In genomic region chr1:161172349-161172748, GRCh38 we compare ENCODE assay signal across 13 cellular contexts. TPM values are rescaled to one million over a fixed set of nuclear protein-coding genes. Genes with fewer than 3 reads are reported as not detected.
DNase-seq lines count a peak whose midpoint lies in the region; ATAC-seq and TF ChIP-seq lines count a peak whose summit lies in the region.
"Had no signal": no experiment of that assay in that cellular context is flagged by ENCODE, and none has a peak within 500 bp of the region (broad histone marks: within the 10 kb centered on the region; RNA-seq: fewer than 3 reads in every experiment).

No MANE protein-coding gene starts in this region.

- peak overlapping the region; percentile 52 for H3K27ac Mint-ChIP-seq in stimulated activated naive CD8-positive, alpha-beta T cell treated with anti-CD3 and anti-CD28 coated beads, Interleukin-15, Interleukin-2, amounts not matched to agents 100 ng/mL and 50 ng/mL, for 24 hours

- no peak overlapping the region for H2AFZ ChIP-seq in osteoblast (ENCODE audit: low read length)

- H3K27ac ChIP-seq in brain microvascular endothelial cell (peak overlapping the region; percentile 84), osteoblast (ENCODE audit: low read depth, low read length) (peak overlapping the region; percentile 92)
- H3K27ac ChIP-seq: WERI-Rb-1 had no signal

- H3K27me3 ChIP-seq in brain microvascular endothelial cell (replicated peaks) = no peaks in the 10 kb centered on the region
- H3K27me3 ChIP-seq in osteoblast (ENCODE audit: insufficient read depth, low read length) = no peaks in the 10 kb centered on the region

- H3K4me3 ChIP-seq in brain microvascular endothelial cell (ENCODE audit: low read depth, low read length) = no peak overlapping the region
- no peak overlapping the region for H3K4me3 ChIP-seq in osteoblast (ENCODE audit: insufficient read depth, low read length)

- no peak overlapping the region for H3K4me3 Mint-ChIP-seq in stimulated activated naive CD8-positive, alpha-beta T cell treated with anti-CD3 and anti-CD28 coated beads, Interleukin-15, Interleukin-2, amounts not matched to agents 100 ng/mL and 50 ng/mL, for 24 hours

- H3K9me3 Mint-ChIP-seq in stimulated activated naive CD8-positive, alpha-beta T cell treated with anti-CD3 and anti-CD28 coated beads, Interleukin-15, Interleukin-2, amounts not matched to agents 100 ng/mL and 50 ng/mL, for 24 hours = no peaks in the 10 kb centered on the region

- H3K36me3 ChIP-seq in brain microvascular endothelial cell (replicated peaks) (peaks cover 53% of the 10 kb centered on the region), osteoblast (ENCODE audit: insufficient read depth, low read length) (peaks cover 56% of the 10 kb centered on the region)

- peaks cover 50% of the 10 kb centered on the region for H3K36me3 Mint-ChIP-seq in stimulated activated naive CD8-positive, alpha-beta T cell treated with anti-CD3 and anti-CD28 coated beads, Interleukin-15, Interleukin-2, amounts not matched to agents 100 ng/mL and 50 ng/mL, for 24 hours (ENCODE audit: low read depth)

- in situ Hi-C loops in brain microvascular endothelial cell (cut with HindIII; ENCODE audit: low pct_ligation_motif_present, low sequenced_read_pairs) = no loop called here

- H3K27me3 Mint-ChIP-seq in stimulated activated naive CD8-positive, alpha-beta T cell treated with anti-CD3 and anti-CD28 coated beads, Interleukin-15, Interleukin-2, amounts not matched to agents 100 ng/mL and 50 ng/mL, for 24 hours = no peaks in the 10 kb centered on the region

- TF ChIP-seq CTCF in brain microvascular endothelial cell (IDR thresholded peaks at IDR 0.05; ENCODE audit: low read depth, low read length, missing control alignments) (no peak), osteoblast (IDR thresholded peaks at IDR 0.05; ENCODE audit: extremely low read depth, low read depth, low read length) (no peak)

- H4K20me1 ChIP-seq in osteoblast (ENCODE audit: insufficient read depth, low read length) = peaks cover 3% of the 10 kb centered on the region

- no peaks in the 10 kb centered on the region for H3K9me3 ChIP-seq in osteoblast (ENCODE audit: low read depth, low read length)

- ATAC-seq in stimulated activated naive CD8-positive, alpha-beta T cell treated with anti-CD3 and anti-CD28 coated beads, Interleukin-15, Interleukin-2, amounts not matched to agents 100 U/mL and 50 U/mL, for 24 hours = no peak
- ATAC-seq in HG02852 (IDR thresholded peaks at IDR 0.05; ENCODE audit: unreplicated experiment) (no peak), GM21360 (IDR thresholded peaks at IDR 0.05; ENCODE audit: unreplicated experiment) (no peak)

- peaks cover 36% of the 10 kb centered on the region for H3K4me1 Mint-ChIP-seq in stimulated activated naive CD8-positive, alpha-beta T cell treated with anti-CD3 and anti-CD28 coated beads, Interleukin-15, Interleukin-2, amounts not matched to agents 100 ng/mL and 50 ng/mL, for 24 hours (ENCODE audit: low read depth)

- H3K4me2 ChIP-seq in osteoblast (ENCODE audit: insufficient read depth, low read length) = peak overlapping the region; percentile 18

- peaks cover 25% of the 10 kb centered on the region for H3K4me1 ChIP-seq in osteoblast (ENCODE audit: insufficient read depth, low read length)

- DNase-seq in stimulated activated naive CD8-positive, alpha-beta T cell treated with anti-CD3 and anti-CD28 coated beads, Interleukin-15, Interleukin-2, amounts not matched to agents 100 U/mL and 50 U/mL, for 24 hours = no peak
- DNase-seq in brain microvascular endothelial cell = no peak
- no peak for DNase-seq in osteoblast (ENCODE audit: insufficient read length, low spot score, missing footprints)
- no peak for DNase-seq in stimulated activated CD4-positive, alpha-beta T cell treated with anti-CD3 and anti-CD28 coated beads, Interleukin-4, amount 100 ng/mL, for 4 hours
- DNase-seq in middle frontal gyrus (ENCODE audit: extremely low spot score, low spot score) = no peak
- DNase-seq: DMS 273 treated with DMSO at 0.1 percent for 48 hours; NCI-H187; NCI-H526 treated with DMSO at 0.1 percent for 48 hours; stimulated activated CD4-positive, alpha-beta T cell treated with anti-CD3 and anti-CD28 coated beads, Interleukin-2, amount 100 ng/mL, for 48 hours; WERI-Rb-1 had no signal

- peaks cover 20% of the 10 kb centered on the region for H3K79me2 ChIP-seq in osteoblast (ENCODE audit: insufficient read depth, low read length)

RNA-seq across cellular contexts. Expression of gene B4GALT3, which starts 5.0 kb away (rescaled TPM):
- 18.5 and 18.9 TPM in 2 replicates for total RNA-seq in osteoblast

RNA-seq across cellular contexts. Expression of gene PPOX, which starts 6.1 kb away (rescaled TPM):
- 15.9 and 19.5 TPM in 2 replicates for total RNA-seq in osteoblast

RNA-seq across cellular contexts. Expression of gene USP21, which starts 13.0 kb away (rescaled TPM):
- 8.0 and 9.1 TPM in 2 replicates for total RNA-seq in osteoblast

RNA-seq across cellular contexts. Expression of gene UFC1, which starts 18.6 kb away (rescaled TPM):
- 87.5 and 95.2 TPM in 2 replicates for total RNA-seq in osteoblast

RNA-seq across cellular contexts. Expression of gene ADAMTS4, which starts 26.5 kb away (rescaled TPM):
- total RNA-seq in osteoblast = 1.4 and 3.5 TPM in 2 replicates
